ENCODE assay signal across 22 cellular contexts in genomic region chr16:68155425-68155824, GRCh38.
DNase-seq lines count a peak whose midpoint lies in the region; ATAC-seq and TF ChIP-seq lines count a peak whose summit lies in the region.
"Had no signal": no experiment of that assay in that cellular context is flagged by ENCODE, and none has a peak within 500 bp of the region (broad histone marks: within the 10 kb centered on the region; RNA-seq: fewer than 3 reads in every experiment).

No MANE protein-coding gene starts in this region.

- H3K4me3 ChIP-seq in heart right ventricle = no peak overlapping the region
- no peak overlapping the region for H3K4me3 ChIP-seq in GM23248
- H3K4me3 ChIP-seq: BLaER1 treated with 17β-estradiol and CSF1 and Interleukin-3, amounts not matched to agents 10 nM and 100 nM; MG63 had no signal

- no peak for DNase-seq in activated T-cell treated with anti-CD3 and anti-CD28 coated beads, Interleukin-2, amount 50 U/mL, for 72 hours
- DNase-seq in activated T-cell treated with anti-CD3 and anti-CD28 coated beads, Interleukin-2, amount 50 U/mL, for 48 hours = no peak
- DNase-seq in T-helper 17 cell (no peak), left kidney (ENCODE audit: low read depth, low spot score) (peak; percentile 2), heart right ventricle (no peak), GM23248 (no peak)
- no peak for DNase-seq in stimulated activated naive B cell treated with anti-CD40 and anti-IgM and Interleukin-4, amounts not matched to agents 10 μg/mL and 1 μg/mL and 100 μg/mL, for 72 hours
- DNase-seq: activated CD4-positive, CD25-positive, alpha-beta regulatory T cell treated with anti-CD3 and anti-CD28 coated beads, Interleukin-2, amount 50 U/mL, for 72 hours; activated CD8-positive, alpha-beta memory T cell treated with anti-CD3 and anti-CD28 coated beads, Interleukin-2, amount 10 ng/mL, durations not matched to agents 7 days and 5 days; activated effector memory CD4-positive, alpha-beta T cell treated with Interleukin-2 at 50 U/mL for 16 hours; amygdala; MG63; NCI-H1694; NCI-H2227 treated with DMSO at 0.1 percent for 48 hours; NCI-H748 treated with DMSO at 0.1 percent for 48 hours; stimulated activated CD4-positive, alpha-beta T cell treated with anti-CD3 and anti-CD28 coated beads, Interleukin-15, amount 100 ng/mL, for 24 hours; stimulated activated CD8-positive, alpha-beta memory T cell treated with anti-CD3 and anti-CD28 coated beads, Interleukin-4, amount 100 ng/mL, for 48 hours had no signal

- H3K79me2 ChIP-seq in GM23248 (ENCODE audit: insufficient read depth) = 0 out of 2 replicates have a peak, but pooled peaks cover 7% of the 10 kb centered on the region

- no peak overlapping the region for H2AFZ ChIP-seq in GM23248

- H3K27ac ChIP-seq in heart right ventricle (no peak overlapping the region), GM23248 (no peak overlapping the region)
- H3K27ac ChIP-seq: BLaER1 treated with 17β-estradiol and CSF1 and Interleukin-3, amounts not matched to agents 10 nM and 100 nM had no signal

- H3K9me3 ChIP-seq in T-helper 17 cell (ENCODE audit: control insufficient read depth, low read length, poor library complexity, severe bottlenecking) = no peaks in the 10 kb centered on the region
- H3K9me3 ChIP-seq in heart right ventricle = no peaks in the 10 kb centered on the region
- no peaks in the 10 kb centered on the region for H3K9me3 ChIP-seq in GM23248 (ENCODE audit: low read depth)
- H3K9me3 ChIP-seq: MG63 had no signal

- 82 to 89% methylated on average over 3 of the region's 3 CpGs for WGBS in heart right ventricle, 2 donors
- WGBS in GM23248 (ENCODE audit: low coverage in 1 of 2, low lambda C conversion rate in 2 of 2, missing lambda C conversion rate in 2 of 2), 2 experiments = 96 to 98% methylated on average over 3 of the region's 3 CpGs

- peaks cover 5% of the 10 kb centered on the region for H3K4me1 Mint-ChIP-seq in activated T-cell treated with anti-CD3 and anti-CD28 coated beads, Interleukin-2, amount 50 U/mL, for 72 hours (ENCODE audit: low read depth)
- peaks cover 19% of the 10 kb centered on the region for H3K4me1 Mint-ChIP-seq in T-helper 17 cell
- H3K4me1 Mint-ChIP-seq in stimulated activated naive B cell treated with anti-CD40 and anti-IgM and Interleukin-4, amounts not matched to agents 10 μg/mL and 1 μg/mL and 100 μg/mL, for 72 hours = peaks cover 2 to 15% of the 10 kb centered on the region in 2 donors
- H3K4me1 Mint-ChIP-seq: activated CD8-positive, alpha-beta memory T cell treated with anti-CD3 and anti-CD28 coated beads, Interleukin-2, amount 10 ng/mL, durations not matched to agents 7 days and 5 days; neural crest cell had no signal

- H3K4me3 Mint-ChIP-seq in activated T-cell treated with anti-CD3 and anti-CD28 coated beads, Interleukin-2, amount 50 U/mL, for 72 hours = no peak overlapping the region
- no peak overlapping the region for H3K4me3 Mint-ChIP-seq in T-helper 17 cell
- H3K4me3 Mint-ChIP-seq in stimulated activated naive B cell treated with anti-CD40 and anti-IgM and Interleukin-4, amounts not matched to agents 10 μg/mL and 1 μg/mL and 100 μg/mL, for 72 hours = no peak overlapping the region
- H3K4me3 Mint-ChIP-seq: activated CD8-positive, alpha-beta memory T cell treated with anti-CD3 and anti-CD28 coated beads, Interleukin-2, amount 10 ng/mL, durations not matched to agents 7 days and 5 days; dendritic cell treated with granulocyte-macrophage colony-stimulating factor and Interleukin-4, amounts not matched to agents 40 ng/mL and 50 ng/mL, for 4 days; neural crest cell had no signal

- in situ Hi-C loops in GM23248 (cut with MboI) = no loop called here

- ATAC-seq in activated T-cell treated with anti-CD3 and anti-CD28 coated beads, Interleukin-2, amount 50 U/mL, for 72 hours (replicated peaks in 1 of 2) = no peak
- ATAC-seq in T-helper 17 cell (no peak), heart right ventricle (no peak), HG03469 (IDR thresholded peaks at IDR 0.05; ENCODE audit: unreplicated experiment) (no peak)
- no peak for ATAC-seq in stimulated activated naive B cell treated with anti-CD40 and anti-IgM and Interleukin-4, amounts not matched to agents 10 μg/mL and 1 μg/mL and 100 μg/mL, for 72 hours (replicated peaks)
- ATAC-seq: activated CD8-positive, alpha-beta memory T cell treated with anti-CD3 and anti-CD28 coated beads, Interleukin-2, amount 10 ng/mL, durations not matched to agents 7 days and 5 days; sciatic nerve had no signal

- no peaks in the 10 kb centered on the region for H3K27me3 ChIP-seq in heart right ventricle
- H3K27me3 ChIP-seq in GM23248 (replicated peaks; ENCODE audit: insufficient read depth) = no peaks in the 10 kb centered on the region
- H3K27me3 ChIP-seq: BLaER1 treated with 17β-estradiol and CSF1 and Interleukin-3, amounts not matched to agents 10 nM and 100 nM; MG63 had no signal

- H3K9ac ChIP-seq in GM23248 = no peak overlapping the region
- H3K9ac ChIP-seq: BLaER1 treated with 17β-estradiol and CSF1 and Interleukin-3, amounts not matched to agents 10 nM and 100 nM had no signal

- intact Hi-C loops in heart right ventricle (cut with DNase I) = loop anchor here in 1 of 10 donors (10.0 kb wide), 1 partner anchor 61 kb away; no protein-coding TSS in a partner anchor

- H3K36me3 Mint-ChIP-seq in activated T-cell treated with anti-CD3 and anti-CD28 coated beads, Interleukin-2, amount 50 U/mL, for 72 hours (ENCODE audit: insufficient read depth in 2 of 2) = peaks cover 0 to 7% of the 10 kb centered on the region in 2 donors
- no peaks in the 10 kb centered on the region for H3K36me3 Mint-ChIP-seq in T-helper 17 cell (ENCODE audit: low read depth)
- H3K36me3 Mint-ChIP-seq in stimulated activated naive B cell treated with anti-CD40 and anti-IgM and Interleukin-4, amounts not matched to agents 10 μg/mL and 1 μg/mL and 100 μg/mL, for 72 hours = peaks cover 16 to 39% of the 10 kb centered on the region in 2 donors

- no peaks in the 10 kb centered on the region for H4K20me1 ChIP-seq in GM23248 (ENCODE audit: insufficient read depth)

- no peaks in the 10 kb centered on the region for H3K27me3 Mint-ChIP-seq in activated T-cell treated with anti-CD3 and anti-CD28 coated beads, Interleukin-2, amount 50 U/mL, for 72 hours (ENCODE audit: low read depth)
- no peaks in the 10 kb centered on the region for H3K27me3 Mint-ChIP-seq in T-helper 17 cell
- no peaks in the 10 kb centered on the region for H3K27me3 Mint-ChIP-seq in stimulated activated naive B cell treated with anti-CD40 and anti-IgM and Interleukin-4, amounts not matched to agents 10 μg/mL and 1 μg/mL and 100 μg/mL, for 72 hours
- H3K27me3 Mint-ChIP-seq: activated CD8-positive, alpha-beta memory T cell treated with anti-CD3 and anti-CD28 coated beads, Interleukin-2, amount 10 ng/mL, durations not matched to agents 7 days and 5 days; dendritic cell treated with granulocyte-macrophage colony-stimulating factor and Interleukin-4, amounts not matched to agents 40 ng/mL and 50 ng/mL, for 4 days had no signal

- no peak for TF ChIP-seq CTCF in heart right ventricle (IDR thresholded peaks at IDR 0.05)

- H3K9me2 ChIP-seq in GM23248 (ENCODE audit: insufficient read depth) = no peaks in the 10 kb centered on the region

- H3K36me3 ChIP-seq in heart right ventricle (peaks cover 0 to 41% (median 9%) of the 10 kb centered on the region in 9 donors), GM23248 (ENCODE audit: low read depth) (0 out of 2 replicates have a peak, but pooled peaks cover 7% of the 10 kb centered on the region)
- H3K36me3 ChIP-seq: MG63 had no signal

- H3K4me1 ChIP-seq in heart right ventricle (no peaks in the 10 kb centered on the region), GM23248 (ENCODE audit: insufficient read depth) (no peaks in the 10 kb centered on the region)
- H3K4me1 ChIP-seq: BLaER1 treated with 17β-estradiol and CSF1 and Interleukin-3, amounts not matched to agents 10 nM and 100 nM had no signal

- no peaks in the 10 kb centered on the region for H3K9me3 Mint-ChIP-seq in activated T-cell treated with anti-CD3 and anti-CD28 coated beads, Interleukin-2, amount 50 U/mL, for 72 hours
- H3K9me3 Mint-ChIP-seq in stimulated activated naive B cell treated with anti-CD40 and anti-IgM and Interleukin-4, amounts not matched to agents 10 μg/mL and 1 μg/mL and 100 μg/mL, for 72 hours = no peaks in the 10 kb centered on the region
- H3K9me3 Mint-ChIP-seq: dendritic cell treated with granulocyte-macrophage colony-stimulating factor and Interleukin-4, amounts not matched to agents 40 ng/mL and 50 ng/mL, for 4 days; neural crest cell had no signal

- H3F3A ChIP-seq in GM23248 (ENCODE audit: insufficient read depth) = no peaks in the 10 kb centered on the region

- H3K4me2 ChIP-seq in GM23248 (ENCODE audit: unreplicated experiment) = no peak overlapping the region
- H3K4me2 ChIP-seq: BLaER1 treated with 17β-estradiol and CSF1 and Interleukin-3, amounts not matched to agents 10 nM and 100 nM had no signal

- peak overlapping the region; percentile 64 for H3K27ac Mint-ChIP-seq in activated T-cell treated with anti-CD3 and anti-CD28 coated beads, Interleukin-2, amount 50 U/mL, for 72 hours
- H3K27ac Mint-ChIP-seq in T-helper 17 cell = peak overlapping the region; percentile 67
- peak overlapping the region; percentile 63 for H3K27ac Mint-ChIP-seq in stimulated activated naive B cell treated with anti-CD40 and anti-IgM and Interleukin-4, amounts not matched to agents 10 μg/mL and 1 μg/mL and 100 μg/mL, for 72 hours
- H3K27ac Mint-ChIP-seq: dendritic cell treated with granulocyte-macrophage colony-stimulating factor and Interleukin-4, amounts not matched to agents 40 ng/mL and 50 ng/mL, for 4 days had no signal
